In genomic region chr2:98519156-98519555, GRCh38 we compare ENCODE assay signal across 17 cellular contexts.
A peak's percentile ranks its signal among the peaks of the same experiment; 100 is the strongest.
DNase-seq lines count a peak whose midpoint lies in the region; ATAC-seq and TF ChIP-seq lines count a peak whose summit lies in the region.
"Had no signal": no experiment of that assay in that cellular context is flagged by ENCODE, and none has a peak within 500 bp of the region (broad histone marks: within the 10 kb centered on the region; RNA-seq: fewer than 3 reads in every experiment).

No MANE protein-coding gene starts in this region.

- DNase-seq in SK-N-SH (no peak), G401 (ENCODE audit: low spot score) (peak; percentile 57), cerebellum (ENCODE audit: low spot score) (peak; percentile 30), NCI-H82 treated with DMSO at 0.1 percent for 48 hours (lab: John Stamatoyannopoulos, UW; ENCODE audit: unreplicated experiment) (no peak)
- no peak for DNase-seq in stimulated activated naive B cell treated with anti-CD40 and anti-IgM and Interleukin-4, amounts not matched to agents 10 μg/mL and 1 μg/mL and 100 μg/mL, for 72 hours
- DNase-seq: activated CD8-positive, alpha-beta memory T cell treated with anti-CD3 and anti-CD28 coated beads for 24 hours; erythroblast; GDM1; NCI-H187; NCI-H69; right lobe of liver; stimulated activated CD4-positive, alpha-beta T cell treated with anti-CD3 and anti-CD28 coated beads, Interleukin-2, amount 100 ng/mL, for 48 hours; upper lobe of left lung had no signal

- TF ChIP-seq RAD21 in SK-N-SH (IDR thresholded peaks at IDR 0.05; ENCODE audit: low read length) = no peak

- TF ChIP-seq CTCF in SK-N-SH (IDR thresholded peaks at IDR 0.05) = no peak
- TF ChIP-seq CTCF in neutrophil (IDR thresholded peaks at IDR 0.05) = no peak

- POLR2A ChIA-PET in SK-N-SH (lab: Yijun Ruan, JAX) = no interaction called here

- peaks cover 11 to 25% of the 10 kb centered on the region in 2 donors for H3K36me3 Mint-ChIP-seq in stimulated activated naive B cell treated with anti-CD40 and anti-IgM and Interleukin-4, amounts not matched to agents 10 μg/mL and 1 μg/mL and 100 μg/mL, for 72 hours

- no peak overlapping the region for H3K27ac Mint-ChIP-seq in stimulated activated naive B cell treated with anti-CD40 and anti-IgM and Interleukin-4, amounts not matched to agents 10 μg/mL and 1 μg/mL and 100 μg/mL, for 72 hours

- ATAC-seq in SK-N-SH treated with all-trans-retinoic acid at 6 μM for 48 hours (peak; percentile 22; the same call in 1 of the 3 replicates), HG03457 (IDR thresholded peaks at IDR 0.05; ENCODE audit: unreplicated experiment) (no peak)
- no peak for ATAC-seq in stimulated activated naive B cell treated with anti-CD40 and anti-IgM and Interleukin-4, amounts not matched to agents 10 μg/mL and 1 μg/mL and 100 μg/mL, for 72 hours (replicated peaks)

- H3K4me1 Mint-ChIP-seq in stimulated activated naive B cell treated with anti-CD40 and anti-IgM and Interleukin-4, amounts not matched to agents 10 μg/mL and 1 μg/mL and 100 μg/mL, for 72 hours = peaks cover 12 to 28% of the 10 kb centered on the region in 2 donors

- no peak overlapping the region for H2AFZ ChIP-seq in SK-N-SH (ENCODE audit: low read depth)

- H3K4me1 ChIP-seq in SK-N-SH (ENCODE audit: control insufficient read depth in 1 of 2, insufficient read depth in 2 of 2, low read depth in 1 of 2, low read length in 1 of 2) (peaks cover 14 to 18% of the 10 kb centered on the region in 2 experiments; a peak in 3 of 4 replicates), neutrophil (ENCODE audit: control insufficient read depth in 1 of 2, insufficient read depth in 1 of 2, low read depth in 1 of 2, low read length in 1 of 2) (peaks cover 38 to 40% of the 10 kb centered on the region in 2 experiments)

- H3K27ac ChIP-seq in SK-N-SH (ENCODE audit: low read depth in 2 of 2, low read length in 1 of 2) (no peak overlapping the region; a peak in 1 of 4 replicates), neutrophil (peak overlapping the region; percentile 82)
- H3K27ac ChIP-seq: A549, right lobe of liver, upper lobe of left lung had no signal

- in situ Hi-C loops in G401 (cut with HindIII; ENCODE audit: low sequenced_read_pairs) = no loop called here

- H3K79me2 ChIP-seq in SK-N-SH (ENCODE audit: insufficient read depth) = peaks cover 12% of the 10 kb centered on the region; the same call in 1 of the 2 replicates

- H3K9me3 Mint-ChIP-seq in stimulated activated naive B cell treated with anti-CD40 and anti-IgM and Interleukin-4, amounts not matched to agents 10 μg/mL and 1 μg/mL and 100 μg/mL, for 72 hours = no peaks in the 10 kb centered on the region

- 74% methylated on average over 5 of the region's 6 CpGs for WGBS in SK-N-SH (ENCODE audit: low lambda C conversion rate)

- no peaks in the 10 kb centered on the region for H3K27me3 Mint-ChIP-seq in stimulated activated naive B cell treated with anti-CD40 and anti-IgM and Interleukin-4, amounts not matched to agents 10 μg/mL and 1 μg/mL and 100 μg/mL, for 72 hours

- H3K9ac ChIP-seq in SK-N-SH = no peak overlapping the region

- H3K4me3 Mint-ChIP-seq in stimulated activated naive B cell treated with anti-CD40 and anti-IgM and Interleukin-4, amounts not matched to agents 10 μg/mL and 1 μg/mL and 100 μg/mL, for 72 hours = no peak overlapping the region

- H3K9me3 ChIP-seq in SK-N-SH (no peaks in the 10 kb centered on the region), neutrophil (no peaks in the 10 kb centered on the region)
- H3K9me3 ChIP-seq: A549, right lobe of liver, upper lobe of left lung had no signal

- CTCF ChIA-PET in SK-N-SH (lab: Yijun Ruan, JAX) = interaction anchor here (0.6 to 1.0 kb wide), 2 partner anchors 63 to 107 kb away, joined by 3 to 4 read pairs; no protein-coding TSS in a partner anchor

- H3K9me2 ChIP-seq in SK-N-SH = no peaks in the 10 kb centered on the region

- no peak for TF ChIP-seq EP300 in SK-N-SH (IDR thresholded peaks at IDR 0.05; ENCODE audit: borderline replicate concordance in 1 of 2, low read depth in 1 of 2, low read length in 1 of 2)

- no peak overlapping the region for H3K4me2 ChIP-seq in SK-N-SH
- H3K4me2 ChIP-seq: A549 had no signal

- H4K20me1 ChIP-seq in SK-N-SH (ENCODE audit: insufficient read depth) = no peaks in the 10 kb centered on the region

- no peak overlapping the region for H3K4me3 ChIP-seq in SK-N-SH (ENCODE audit: low read depth in 2 of 2, low read length in 1 of 2)
- no peak overlapping the region for H3K4me3 ChIP-seq in neutrophil (ENCODE audit: low read depth in 1 of 2, low read length in 1 of 2)
- H3K4me3 ChIP-seq: A549, right lobe of liver, upper lobe of left lung had no signal

- H3K27me3 ChIP-seq in SK-N-SH (ENCODE audit: insufficient read depth) = no peaks in the 10 kb centered on the region
- no peaks in the 10 kb centered on the region for H3K27me3 ChIP-seq in neutrophil
- H3K27me3 ChIP-seq: right lobe of liver, upper lobe of left lung had no signal

- H3K36me3 ChIP-seq in SK-N-SH (replicated peaks in 1 of 2; ENCODE audit: control insufficient read depth in 1 of 2, insufficient read depth in 2 of 2, low read length in 1 of 2) (peaks cover 0 to 3% of the 10 kb centered on the region in 2 experiments), neutrophil (peaks cover 31% of the 10 kb centered on the region)

- no peaks in the 10 kb centered on the region for H3F3A ChIP-seq in SK-N-SH (replicated peaks; ENCODE audit: insufficient read depth)

TF ChIP-seq in SK-N-SH treated with all-trans-retinoic acid at 6 μM for 48 hours, 23 proteins besides CTCF, POLR2A, EP300 and RAD21:
- TF ChIP-seq CSDC2 (CRISPR knock-in tag; IDR thresholded peaks at IDR 0.05) (no peak), TOX (CRISPR knock-in tag; IDR thresholded peaks at IDR 0.05; ENCODE audit: borderline replicate concordance) (no peak), ZFP3 (CRISPR knock-in tag; IDR thresholded peaks at IDR 0.05) (no peak)

TF ChIP-seq in SK-N-SH, 30 proteins besides CTCF, POLR2A, EP300 and RAD21:
- TF ChIP-seq MEF2A (IDR thresholded peaks at IDR 0.05; ENCODE audit: borderline replicate concordance, low read depth) = no peak
- TF ChIP-seq EZH2phosphoT487 (IDR thresholded peaks at IDR 0.05; ENCODE audit: borderline replicate concordance, low read depth) = no peak
- TF ChIP-seq FOSL2 (IDR thresholded peaks at IDR 0.05; ENCODE audit: borderline replicate concordance, low read depth) = no peak
- TF ChIP-seq MXI1 (IDR thresholded peaks at IDR 0.05; ENCODE audit: low read depth, low read length) = no peak
- TF ChIP-seq, protein P1, sequence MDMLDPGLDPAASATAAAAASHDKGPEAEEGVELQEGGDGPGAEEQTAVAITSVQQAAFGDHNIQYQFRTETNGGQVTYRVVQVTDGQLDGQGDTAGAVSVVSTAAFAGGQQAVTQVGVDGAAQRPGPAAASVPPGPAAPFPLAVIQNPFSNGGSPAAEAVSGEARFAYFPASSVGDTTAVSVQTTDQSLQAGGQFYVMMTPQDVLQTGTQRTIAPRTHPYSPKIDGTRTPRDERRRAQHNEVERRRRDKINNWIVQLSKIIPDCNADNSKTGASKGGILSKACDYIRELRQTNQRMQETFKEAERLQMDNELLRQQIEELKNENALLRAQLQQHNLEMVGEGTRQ (IDR thresholded peaks at IDR 0.05; ENCODE audit: borderline replicate concordance, low read depth, low read length) = no peak
- TF ChIP-seq REST (IDR thresholded peaks at IDR 0.05; ENCODE audit: low read depth, low read length) = no peak
- no peak for TF ChIP-seq NFIC (IDR thresholded peaks at IDR 0.05; ENCODE audit: borderline replicate concordance)
- no peak for TF ChIP-seq RFX5 (IDR thresholded peaks at IDR 0.05; ENCODE audit: low read length)
- no peak for TF ChIP-seq FOXM1 (IDR thresholded peaks at IDR 0.05; ENCODE audit: low read depth)
- no peak for TF ChIP-seq YY1 (IDR thresholded peaks at IDR 0.05; ENCODE audit: low read depth)
- no peak for TF ChIP-seq RCOR1 (IDR thresholded peaks at IDR 0.05; ENCODE audit: low read length)

Comparison
In these comparisons a context has a peak if more than half of its experiments do, and no peak if none do; other contexts are left out.
1. DNase-seq: peak in G401 (single experiment) and cerebellum (single experiment); none in SK-N-SH (single experiment), NCI-H82 treated with DMSO at 0.1 percent for 48 hours (single experiment) and stimulated activated naive B cell treated with anti-CD40 and anti-IgM and Interleukin-4, amounts not matched to agents 10 μg/mL and 1 μg/mL and 100 μg/mL, for 72 hours (single experiment).